Comparison of ENCODE assay signal across 1 cellular context in the genomic region with DNA sequence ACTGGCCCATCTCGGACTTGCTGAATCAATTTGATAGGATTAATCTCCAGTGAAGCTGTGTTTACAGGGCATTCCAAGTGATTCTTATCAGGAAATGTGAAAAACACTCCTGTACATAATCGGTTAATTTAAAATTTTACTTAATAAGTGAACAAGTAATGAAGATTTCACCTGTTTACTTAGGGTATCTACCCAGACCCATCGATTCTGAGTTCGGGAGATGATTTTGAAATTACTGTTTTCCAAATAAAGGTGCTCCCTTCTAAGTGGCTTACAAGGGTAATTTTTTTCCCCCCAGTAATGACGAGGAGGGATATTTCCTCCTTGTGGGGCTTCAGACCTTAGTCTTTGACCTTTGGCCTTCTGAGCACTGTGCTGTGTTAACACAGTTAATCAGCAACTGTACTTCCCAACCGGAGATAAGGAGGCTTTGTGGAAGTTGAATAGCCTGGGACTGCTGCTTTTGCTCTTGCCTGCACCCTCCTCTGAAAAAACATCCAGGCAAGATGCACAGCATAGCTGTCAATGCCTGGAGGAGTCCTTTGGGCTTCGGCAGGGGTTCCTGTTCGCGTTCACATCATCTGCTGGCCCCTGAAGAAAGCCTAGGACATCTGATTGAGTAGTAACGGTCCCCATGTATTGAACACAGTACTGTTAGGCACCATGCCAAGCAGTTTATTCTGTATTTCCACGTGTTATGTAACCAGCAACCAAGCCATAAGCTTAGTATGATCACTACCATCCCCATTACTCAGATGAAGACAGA.
TF ChIP-seq lines count a peak whose summit lies in the region.

No MANE protein-coding gene starts in this region.

TF ChIP-seq in HepG2, 621 proteins besides CTCF, POLR2A, EP300 and RAD21 (continued from another document and continues in another):
- TF ChIP-seq, protein P1, sequence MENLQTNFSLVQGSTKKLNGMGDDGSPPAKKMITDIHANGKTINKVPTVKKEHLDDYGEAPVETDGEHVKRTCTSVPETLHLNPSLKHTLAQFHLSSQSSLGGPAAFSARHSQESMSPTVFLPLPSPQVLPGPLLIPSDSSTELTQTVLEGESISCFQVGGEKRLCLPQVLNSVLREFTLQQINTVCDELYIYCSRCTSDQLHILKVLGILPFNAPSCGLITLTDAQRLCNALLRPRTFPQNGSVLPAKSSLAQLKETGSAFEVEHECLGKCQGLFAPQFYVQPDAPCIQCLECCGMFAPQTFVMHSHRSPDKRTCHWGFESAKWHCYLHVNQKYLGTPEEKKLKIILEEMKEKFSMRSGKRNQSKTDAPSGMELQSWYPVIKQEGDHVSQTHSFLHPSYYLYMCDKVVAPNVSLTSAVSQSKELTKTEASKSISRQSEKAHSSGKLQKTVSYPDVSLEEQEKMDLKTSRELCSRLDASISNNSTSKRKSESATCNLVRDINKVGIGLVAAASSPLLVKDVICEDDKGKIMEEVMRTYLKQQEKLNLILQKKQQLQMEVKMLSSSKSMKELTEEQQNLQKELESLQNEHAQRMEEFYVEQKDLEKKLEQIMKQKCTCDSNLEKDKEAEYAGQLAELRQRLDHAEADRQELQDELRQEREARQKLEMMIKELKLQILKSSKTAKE (CRISPR knock-in tag; IDR thresholded peaks at IDR 0.05; ENCODE audit: borderline replicate concordance), result no peak
- TF ChIP-seq, protein P2, sequence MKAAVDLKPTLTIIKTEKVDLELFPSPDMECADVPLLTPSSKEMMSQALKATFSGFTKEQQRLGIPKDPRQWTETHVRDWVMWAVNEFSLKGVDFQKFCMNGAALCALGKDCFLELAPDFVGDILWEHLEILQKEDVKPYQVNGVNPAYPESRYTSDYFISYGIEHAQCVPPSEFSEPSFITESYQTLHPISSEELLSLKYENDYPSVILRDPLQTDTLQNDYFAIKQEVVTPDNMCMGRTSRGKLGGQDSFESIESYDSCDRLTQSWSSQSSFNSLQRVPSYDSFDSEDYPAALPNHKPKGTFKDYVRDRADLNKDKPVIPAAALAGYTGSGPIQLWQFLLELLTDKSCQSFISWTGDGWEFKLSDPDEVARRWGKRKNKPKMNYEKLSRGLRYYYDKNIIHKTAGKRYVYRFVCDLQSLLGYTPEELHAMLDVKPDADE (CRISPR knock-in tag; IDR thresholded peaks at IDR 0.05), result no peak
- TF ChIP-seq, protein P3, sequence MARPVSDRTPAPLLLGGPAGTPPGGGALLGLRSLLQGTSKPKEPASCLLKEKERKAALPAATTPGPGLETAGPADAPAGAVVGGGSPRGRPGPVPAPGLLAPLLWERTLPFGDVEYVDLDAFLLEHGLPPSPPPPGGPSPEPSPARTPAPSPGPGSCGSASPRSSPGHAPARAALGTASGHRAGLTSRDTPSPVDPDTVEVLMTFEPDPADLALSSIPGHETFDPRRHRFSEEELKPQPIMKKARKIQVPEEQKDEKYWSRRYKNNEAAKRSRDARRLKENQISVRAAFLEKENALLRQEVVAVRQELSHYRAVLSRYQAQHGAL (CRISPR knock-in tag; IDR thresholded peaks at IDR 0.05; ENCODE audit: not compliant biosample characterization), result no peak
- TF ChIP-seq ZKSCAN8 (CRISPR knock-in tag; IDR thresholded peaks at IDR 0.05; ENCODE audit: borderline replicate concordance) (0 out of 2 replicates have a peak, but pooled peaks have one; percentile 53), ARID2 (CRISPR knock-in tag; IDR thresholded peaks at IDR 0.05; ENCODE audit: borderline replicate concordance) (peak; percentile 44; the same call in 1 of the 2 replicates), SNAI1 (CRISPR knock-in tag; IDR thresholded peaks at IDR 0.05; ENCODE audit: borderline replicate concordance) (no peak), GFI1 (CRISPR knock-in tag; IDR thresholded peaks at IDR 0.05; ENCODE audit: borderline replicate concordance) (no peak), PPARG (CRISPR knock-in tag; conservative IDR thresholded peaks at IDR 0.05) (peak; percentile 84), HNF4G (IDR thresholded peaks at IDR 0.05; ENCODE audit: borderline replicate concordance, low read depth, low read length) (peak; percentile 95), HNF4G (CRISPR knock-in tag; IDR thresholded peaks at IDR 0.05; ENCODE audit: borderline replicate concordance, low read depth) (peak; percentile 77; the same call in 1 of the 2 replicates), FOXA3 (CRISPR knock-in tag; IDR thresholded peaks at IDR 0.05) (peak; percentile 53; the same call in 1 of the 2 replicates), ZNF572 (CRISPR knock-in tag; IDR thresholded peaks at IDR 0.05) (no peak), ZNF10 (CRISPR knock-in tag; IDR thresholded peaks at IDR 0.05; ENCODE audit: borderline replicate concordance, low read depth) (no peak), NR2C2 (CRISPR knock-in tag; IDR thresholded peaks at IDR 0.05; ENCODE audit: borderline replicate concordance) (peak; percentile 85), ZNF234 (CRISPR knock-in tag; conservative IDR thresholded peaks at IDR 0.05) (no peak), YEATS4 (CRISPR knock-in tag; IDR thresholded peaks at IDR 0.05; ENCODE audit: borderline replicate concordance) (peak; percentile 53; the same call in 1 of the 2 replicates), MLLT10 (CRISPR knock-in tag; IDR thresholded peaks at IDR 0.05) (no peak), GATAD1 (CRISPR knock-in tag; IDR thresholded peaks at IDR 0.05) (peak; percentile 67), SCMH1 (CRISPR knock-in tag; IDR thresholded peaks at IDR 0.05; ENCODE audit: borderline replicate concordance) (no peak), SPEN (CRISPR knock-in tag; IDR thresholded peaks at IDR 0.05; ENCODE audit: low read depth) (peak; percentile 49; the same call in 1 of the 2 replicates), ZNF124 (CRISPR knock-in tag; IDR thresholded peaks at IDR 0.05) (peak; percentile 79; the same call in 1 of the 2 replicates), PAF1 (CRISPR knock-in tag; IDR thresholded peaks at IDR 0.05) (no peak), TSC22D2 (CRISPR knock-in tag; IDR thresholded peaks at IDR 0.05; ENCODE audit: borderline replicate concordance) (no peak), ZNF331 (CRISPR knock-in tag; IDR thresholded peaks at IDR 0.05) (peak; percentile 77), NCOA2 (CRISPR knock-in tag; IDR thresholded peaks at IDR 0.05) (peak; percentile 77), MATR3 (CRISPR knock-in tag; IDR thresholded peaks at IDR 0.05) (no peak), MIXL1 (CRISPR knock-in tag; IDR thresholded peaks at IDR 0.05) (peak; percentile 92), ZNF3 (CRISPR knock-in tag; IDR thresholded peaks at IDR 0.05) (0 out of 2 replicates have a peak, but pooled peaks have one; percentile 23), IKZF4 (CRISPR knock-in tag; IDR thresholded peaks at IDR 0.05; ENCODE audit: borderline replicate concordance, low read depth, not compliant biosample characterization) (peak; percentile 41), MBNL3 (CRISPR knock-in tag; conservative IDR thresholded peaks at IDR 0.05) (no peak), BRCA1 (CRISPR knock-in tag; IDR thresholded peaks at IDR 0.05) (no peak), ZNF20 (CRISPR knock-in tag; IDR thresholded peaks at IDR 0.05) (no peak), HCFC1 (IDR thresholded peaks at IDR 0.05; ENCODE audit: low read depth, low read length) (no peak), KAT8 (CRISPR knock-in tag; IDR thresholded peaks at IDR 0.05) (peak; percentile 47; the same call in 1 of the 2 replicates), ZNF790 (CRISPR knock-in tag; IDR thresholded peaks at IDR 0.05; ENCODE audit: borderline replicate concordance) (no peak), SMAD9 (CRISPR knock-in tag; IDR thresholded peaks at IDR 0.05) (no peak), ZNF441 (CRISPR knock-in tag; IDR thresholded peaks at IDR 0.05; ENCODE audit: borderline replicate concordance) (no peak), NBN (conservative IDR thresholded peaks at IDR 0.05) (no peak), ZNF557 (CRISPR knock-in tag; IDR thresholded peaks at IDR 0.05) (0 out of 2 replicates have a peak, but pooled peaks have one; percentile 22), ZNF652 (CRISPR knock-in tag; IDR thresholded peaks at IDR 0.05; ENCODE audit: borderline replicate concordance, low read depth) (peak; percentile 78), RARA (CRISPR knock-in tag; IDR thresholded peaks at IDR 0.05) (peak; percentile 81), ZNF317 (CRISPR knock-in tag; IDR thresholded peaks at IDR 0.05) (peak; percentile 67), AGO1 (IDR thresholded peaks at IDR 0.05; ENCODE audit: low read depth, low read length, poor library complexity, severe bottlenecking) (no peak)
- TF ChIP-seq, protein P4, sequence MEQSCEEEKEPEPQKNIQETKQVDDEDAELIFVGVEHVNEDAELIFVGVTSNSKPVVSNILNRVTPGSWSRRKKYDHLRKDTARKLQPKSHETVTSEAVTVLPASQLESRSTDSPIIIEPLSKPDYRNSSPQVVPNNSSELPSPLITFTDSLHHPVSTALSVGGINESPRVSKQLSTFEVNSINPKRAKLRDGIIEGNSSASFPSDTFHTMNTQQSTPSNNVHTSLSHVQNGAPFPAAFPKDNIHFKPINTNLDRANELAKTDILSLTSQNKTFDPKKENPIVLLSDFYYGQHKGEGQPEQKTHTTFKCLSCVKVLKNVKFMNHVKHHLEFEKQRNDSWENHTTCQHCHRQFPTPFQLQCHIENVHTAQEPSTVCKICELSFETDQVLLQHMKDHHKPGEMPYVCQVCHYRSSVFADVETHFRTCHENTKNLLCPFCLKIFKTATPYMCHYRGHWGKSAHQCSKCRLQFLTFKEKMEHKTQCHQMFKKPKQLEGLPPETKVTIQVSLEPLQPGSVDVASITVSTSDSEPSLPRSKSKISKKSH (CRISPR knock-in tag; IDR thresholded peaks at IDR 0.05; ENCODE audit: borderline replicate concordance), result no peak
- TF ChIP-seq, protein P5, sequence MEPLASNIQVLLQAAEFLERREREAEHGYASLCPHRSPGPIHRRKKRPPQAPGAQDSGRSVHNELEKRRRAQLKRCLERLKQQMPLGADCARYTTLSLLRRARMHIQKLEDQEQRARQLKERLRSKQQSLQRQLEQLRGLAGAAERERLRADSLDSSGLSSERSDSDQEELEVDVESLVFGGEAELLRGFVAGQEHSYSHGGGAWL (CRISPR knock-in tag; IDR thresholded peaks at IDR 0.05), result no peak
- TF ChIP-seq, protein P6, sequence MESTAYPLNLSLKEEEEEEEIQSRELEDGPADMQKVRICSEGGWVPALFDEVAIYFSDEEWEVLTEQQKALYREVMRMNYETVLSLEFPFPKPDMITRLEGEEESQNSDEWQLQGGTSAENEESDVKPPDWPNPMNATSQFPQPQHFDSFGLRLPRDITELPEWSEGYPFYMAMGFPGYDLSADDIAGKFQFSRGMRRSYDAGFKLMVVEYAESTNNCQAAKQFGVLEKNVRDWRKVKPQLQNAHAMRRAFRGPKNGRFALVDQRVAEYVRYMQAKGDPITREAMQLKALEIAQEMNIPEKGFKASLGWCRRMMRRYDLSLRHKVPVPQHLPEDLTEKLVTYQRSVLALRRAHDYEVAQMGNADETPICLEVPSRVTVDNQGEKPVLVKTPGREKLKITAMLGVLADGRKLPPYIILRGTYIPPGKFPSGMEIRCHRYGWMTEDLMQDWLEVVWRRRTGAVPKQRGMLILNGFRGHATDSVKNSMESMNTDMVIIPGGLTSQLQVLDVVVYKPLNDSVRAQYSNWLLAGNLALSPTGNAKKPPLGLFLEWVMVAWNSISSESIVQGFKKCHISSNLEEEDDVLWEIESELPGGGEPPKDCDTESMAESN (CRISPR knock-in tag; conservative IDR thresholded peaks at IDR 0.05), result no peak
- TF ChIP-seq, protein P7, sequence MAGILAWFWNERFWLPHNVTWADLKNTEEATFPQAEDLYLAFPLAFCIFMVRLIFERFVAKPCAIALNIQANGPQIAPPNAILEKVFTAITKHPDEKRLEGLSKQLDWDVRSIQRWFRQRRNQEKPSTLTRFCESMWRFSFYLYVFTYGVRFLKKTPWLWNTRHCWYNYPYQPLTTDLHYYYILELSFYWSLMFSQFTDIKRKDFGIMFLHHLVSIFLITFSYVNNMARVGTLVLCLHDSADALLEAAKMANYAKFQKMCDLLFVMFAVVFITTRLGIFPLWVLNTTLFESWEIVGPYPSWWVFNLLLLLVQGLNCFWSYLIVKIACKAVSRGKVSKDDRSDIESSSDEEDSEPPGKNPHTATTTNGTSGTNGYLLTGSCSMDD (CRISPR knock-in tag; IDR thresholded peaks at IDR 0.05), result no peak
- TF ChIP-seq, protein P8, sequence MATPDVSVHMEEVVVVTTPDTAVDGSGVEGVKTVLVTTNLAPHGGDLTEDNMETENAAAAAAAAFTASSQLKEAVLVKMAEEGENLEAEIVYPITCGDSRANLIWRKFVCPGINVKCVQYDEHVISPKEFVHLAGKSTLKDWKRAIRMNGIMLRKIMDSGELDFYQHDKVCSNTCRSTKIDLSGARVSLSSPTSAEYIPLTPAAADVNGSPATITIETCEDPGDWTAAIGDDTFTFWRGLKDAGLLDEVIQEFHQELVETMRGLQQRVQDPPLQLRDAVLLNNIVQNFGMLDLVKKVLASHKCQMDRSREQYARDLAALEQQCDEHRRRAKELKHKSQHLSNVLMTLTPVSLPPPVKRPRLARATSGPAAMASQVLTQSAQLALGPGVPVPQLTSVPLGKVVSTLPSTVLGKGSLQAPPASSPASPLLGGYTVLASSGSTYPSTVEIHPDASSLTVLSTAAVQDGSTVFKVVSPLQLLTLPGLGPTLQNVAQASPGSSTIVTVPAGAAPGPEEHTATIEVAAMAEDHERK (CRISPR knock-in tag; IDR thresholded peaks at IDR 0.05; ENCODE audit: low read depth), result no peak
- TF ChIP-seq, protein P9, sequence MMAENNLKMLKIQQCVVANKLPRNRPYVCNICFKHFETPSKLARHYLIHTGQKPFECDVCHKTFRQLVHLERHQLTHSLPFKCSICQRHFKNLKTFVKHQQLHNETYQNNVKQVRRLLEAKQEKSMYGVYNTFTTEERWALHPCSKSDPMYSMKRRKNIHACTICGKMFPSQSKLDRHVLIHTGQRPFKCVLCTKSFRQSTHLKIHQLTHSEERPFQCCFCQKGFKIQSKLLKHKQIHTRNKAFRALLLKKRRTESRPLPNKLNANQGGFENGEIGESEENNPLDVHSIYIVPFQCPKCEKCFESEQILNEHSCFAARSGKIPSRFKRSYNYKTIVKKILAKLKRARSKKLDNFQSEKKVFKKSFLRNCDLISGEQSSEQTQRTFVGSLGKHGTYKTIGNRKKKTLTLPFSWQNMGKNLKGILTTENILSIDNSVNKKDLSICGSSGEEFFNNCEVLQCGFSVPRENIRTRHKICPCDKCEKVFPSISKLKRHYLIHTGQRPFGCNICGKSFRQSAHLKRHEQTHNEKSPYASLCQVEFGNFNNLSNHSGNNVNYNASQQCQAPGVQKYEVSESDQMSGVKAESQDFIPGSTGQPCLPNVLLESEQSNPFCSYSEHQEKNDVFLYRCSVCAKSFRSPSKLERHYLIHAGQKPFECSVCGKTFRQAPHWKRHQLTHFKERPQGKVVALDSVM (CRISPR knock-in tag; IDR thresholded peaks at IDR 0.05), result peak; percentile 66; the same call in 1 of the 2 replicates
- TF ChIP-seq, protein P10, sequence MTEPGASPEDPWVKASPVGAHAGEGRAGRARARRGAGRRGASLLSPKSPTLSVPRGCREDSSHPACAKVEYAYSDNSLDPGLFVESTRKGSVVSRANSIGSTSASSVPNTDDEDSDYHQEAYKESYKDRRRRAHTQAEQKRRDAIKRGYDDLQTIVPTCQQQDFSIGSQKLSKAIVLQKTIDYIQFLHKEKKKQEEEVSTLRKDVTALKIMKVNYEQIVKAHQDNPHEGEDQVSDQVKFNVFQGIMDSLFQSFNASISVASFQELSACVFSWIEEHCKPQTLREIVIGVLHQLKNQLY (CRISPR knock-in tag; IDR thresholded peaks at IDR 0.05), result no peak
- TF ChIP-seq, protein P11, sequence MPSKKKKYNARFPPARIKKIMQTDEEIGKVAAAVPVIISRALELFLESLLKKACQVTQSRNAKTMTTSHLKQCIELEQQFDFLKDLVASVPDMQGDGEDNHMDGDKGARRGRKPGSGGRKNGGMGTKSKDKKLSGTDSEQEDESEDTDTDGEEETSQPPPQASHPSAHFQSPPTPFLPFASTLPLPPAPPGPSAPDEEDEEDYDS (CRISPR knock-in tag; IDR thresholded peaks at IDR 0.05), result peak; percentile 39; the same call in 1 of the 2 replicates
